Comparison of ENCODE assay signal across 8 cellular contexts in the genomic region with DNA sequence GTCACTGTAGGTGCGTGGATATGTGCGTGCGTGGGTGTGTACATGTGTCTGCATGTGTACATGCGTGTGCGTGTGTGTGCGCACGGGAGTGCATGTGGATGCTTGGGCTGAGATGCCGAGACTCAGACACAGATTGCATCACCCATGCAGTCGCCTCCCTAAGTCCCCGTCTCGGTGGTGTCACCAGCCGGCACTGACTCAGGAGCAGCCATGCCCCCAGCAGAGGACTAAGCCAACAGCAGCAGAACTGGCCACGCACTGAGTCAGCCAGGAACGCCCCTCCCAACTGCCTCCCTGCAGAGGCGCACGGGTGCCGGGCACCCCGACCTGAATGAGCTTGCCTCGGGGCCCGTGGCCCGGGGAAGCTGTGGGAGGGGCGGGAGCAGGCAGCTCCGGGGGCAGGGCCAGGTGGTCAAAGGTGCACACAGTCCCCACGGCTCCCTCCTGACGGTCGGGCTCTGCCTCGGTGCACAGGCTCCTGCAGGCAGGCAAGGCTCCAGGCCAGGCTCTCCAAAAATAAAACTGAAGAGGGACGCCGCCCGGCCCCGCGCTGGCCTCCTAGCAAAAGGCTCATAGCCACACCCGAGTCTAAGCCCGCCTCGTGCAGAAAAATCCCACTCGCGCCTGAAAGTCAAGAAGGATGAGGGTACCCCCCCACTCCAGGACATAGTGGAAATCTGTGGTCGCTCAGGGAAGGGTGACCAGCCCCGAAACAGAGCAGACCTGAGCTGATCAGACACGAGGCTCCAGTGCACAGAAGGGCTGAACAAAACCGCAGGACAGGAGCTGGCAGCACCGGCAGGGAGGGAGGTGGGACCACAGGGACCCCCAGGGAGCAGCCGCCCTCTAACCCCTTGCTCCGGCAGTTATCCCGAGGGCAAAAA. TPM values are rescaled to one million over a fixed set of nuclear protein-coding genes. Genes with fewer than 3 reads are reported as not detected.
DNase-seq lines count a peak whose midpoint lies in the region; ATAC-seq, FAIRE-seq and TF ChIP-seq lines count a peak whose summit lies in the region.

No MANE protein-coding gene starts in this region.

- ATAC-seq in sciatic nerve, result peak; percentile 38
- ATAC-seq in HG03460 (IDR thresholded peaks at IDR 0.05; ENCODE audit: unreplicated experiment), result no peak

- FAIRE-seq in RCC 7860 (lab: Jason Lieb, UNC) (peak; percentile 85), GM12891 (lab: Jason Lieb, UNC) (no peak)

- DNase-seq in GM06990 (ENCODE audit: extremely low read depth, insufficient read length), result peak; percentile 61
- DNase-seq in RCC 7860 (ENCODE audit: low spot score), result peak; percentile 96
- peak; percentile 87 for DNase-seq in fibroblast of mammary gland (ENCODE audit: low read depth)
- no peak for DNase-seq in sciatic nerve (ENCODE audit: low spot score)
- DNase-seq in activated effector memory CD4-positive, alpha-beta T cell treated with Interleukin-2 at 50 U/mL for 16 hours, result no peak
- no peak for DNase-seq in uterus
- no peak for DNase-seq in GM12891 (ENCODE audit: insufficient read length, low spot score)

- H3K4me3 ChIP-seq in GM06990 (replicated peaks; ENCODE audit: low read depth, low read length) (peak overlapping the region; percentile 12), fibroblast of mammary gland (ENCODE audit: control insufficient read depth, low read depth, low read length) (peak overlapping the region; percentile 12), uterus (peak overlapping the region in 1 of 2 donors; percentile 12)

- no peaks in the 10 kb centered on the region for H3K27me3 ChIP-seq in GM06990 (replicated peaks; ENCODE audit: control insufficient read depth, insufficient read depth, low read length)
- no peaks in the 10 kb centered on the region for H3K27me3 ChIP-seq in uterus

- H3K27ac ChIP-seq in uterus, result peak overlapping the region in 1 of 2 donors; percentile 2

- intact Hi-C loops in sciatic nerve (cut with DNase I), result no loop called here
- intact Hi-C loops in uterus (cut with DNase I; ENCODE audit: low total_unique reads), result no loop called here

- TF ChIP-seq CTCF in GM06990 (IDR thresholded peaks at IDR 0.05; ENCODE audit: insufficient read depth, low read length, poor library complexity, severe bottlenecking) (no peak), fibroblast of mammary gland (conservative IDR thresholded peaks at IDR 0.05; ENCODE audit: control insufficient read depth, insufficient read depth, low read depth, low read length) (no peak), uterus (IDR thresholded peaks at IDR 0.05) (no peak)

- peaks cover 0 to 5% of the 10 kb centered on the region in 2 donors for H3K4me1 ChIP-seq in uterus

- TF ChIP-seq POLR2A in uterus (IDR thresholded peaks at IDR 0.05) (no peak), GM12891 (IDR thresholded peaks at IDR 0.05; ENCODE audit: low read depth, low read length) (no peak)

- no peaks in the 10 kb centered on the region for H3K9me3 ChIP-seq in uterus

- no peaks in the 10 kb centered on the region; the same call in none of the 2 replicates for H3K36me3 ChIP-seq in GM06990 (ENCODE audit: control insufficient read depth, insufficient read depth, low read length)
- no peaks in the 10 kb centered on the region for H3K36me3 ChIP-seq in uterus

TF ChIP-seq in GM12891, 5 proteins besides CTCF, POLR2A, EP300 and RAD21:
- TF ChIP-seq POU2F2 (IDR thresholded peaks at IDR 0.05; ENCODE audit: low read depth, low read length), result no peak
- TF ChIP-seq PAX5 (IDR thresholded peaks at IDR 0.05; ENCODE audit: insufficient read depth, low read length, severe bottlenecking), result no peak
- TF ChIP-seq SPI1 (IDR thresholded peaks at IDR 0.05; ENCODE audit: low read depth, low read length), result no peak
- no peak for TF ChIP-seq POLR2AphosphoS5 (IDR thresholded peaks at IDR 0.05; ENCODE audit: low read depth, low read length)
- no peak for TF ChIP-seq TAF1 (IDR thresholded peaks at IDR 0.05; ENCODE audit: low read depth, low read length)

RNA-seq across cellular contexts. Expression of a gene that starts 49.2 kb away (rescaled TPM):
- 136 TPM for total RNA-seq in sciatic nerve
- total RNA-seq in uterus, result 10 to 100 TPM; 17.6 to 68.2 (median 38.0) TPM
- 138 TPM for polyA plus RNA-seq in GM12891 (2012; ENCODE audit: low read depth, missing spikeins)

Comparison
In these comparisons a context has a peak if more than half of its experiments do, and no peak if none do; other contexts are left out.
1. DNase-seq: peak in GM06990 (single experiment), RCC 7860 (single experiment) and fibroblast of mammary gland (single experiment); none in sciatic nerve (single experiment), activated effector memory CD4-positive, alpha-beta T cell treated with Interleukin-2 at 50 U/mL for 16 hours (single experiment), uterus (0 of 2) and GM12891 (single experiment).